In genomic region chr14:92793709-92794546, GRCh38 we compare ENCODE assay signal across 1 cellular context.
TF ChIP-seq lines count a peak whose summit lies in the region.

GOLGA5 (plus strand) TSS chr14:92794305; CDS start chr14:92797438, 3,133 bp downstream.

TF ChIP-seq in GM12878, 131 proteins besides CTCF, POLR2A, EP300 and RAD21 (continued from another document):
- TF ChIP-seq HDAC6 (IDR thresholded peaks at IDR 0.05; ENCODE audit: unreplicated experiment) (peak; percentile 38), SMARCA5 (IDR thresholded peaks at IDR 0.05) (no peak), IRF4 (IDR thresholded peaks at IDR 0.05; ENCODE audit: low read depth, low read length) (no peak), MYB (IDR thresholded peaks at IDR 0.05; ENCODE audit: borderline replicate concordance, low read depth, low read length) (peak; percentile 97), MEF2B (IDR thresholded peaks at IDR 0.05; ENCODE audit: partially characterized antibody, poor library complexity, severe bottlenecking) (no peak), NRF1 (conservative IDR thresholded peaks at IDR 0.05; ENCODE audit: low read depth, low read length) (peak; percentile 62), CREB1 (IDR thresholded peaks at IDR 0.05; ENCODE audit: low read depth) (peak; percentile 94), USF1 (IDR thresholded peaks at IDR 0.05; ENCODE audit: borderline replicate concordance, extremely low read length, insufficient read depth, low read depth, low read length) (peak; percentile 92), RUNX3 (IDR thresholded peaks at IDR 0.05; ENCODE audit: low read length) (peak; percentile 31; the same call in 1 of the 2 replicates), MEF2A (IDR thresholded peaks at IDR 0.05; ENCODE audit: insufficient read depth, low read depth, low read length) (no peak), HCFC1 (IDR thresholded peaks at IDR 0.05; ENCODE audit: low read length) (peak; percentile 75; the same call in 1 of the 2 replicates), SMAD5 (IDR thresholded peaks at IDR 0.05; ENCODE audit: low read depth) (peak; percentile 24), IRF3 (IDR thresholded peaks at IDR 0.05) (0 out of 2 replicates have a peak, but pooled peaks have one; percentile 10), NR2F1 (conservative IDR thresholded peaks at IDR 0.05) (no peak), RELA (IDR thresholded peaks at IDR 0.05; ENCODE audit: borderline replicate concordance, partially characterized antibody) (peak; percentile 33), POLR2AphosphoS2 (IDR thresholded peaks at IDR 0.05; ENCODE audit: low read depth, low read length) (peak; percentile 91), RCOR1 (conservative IDR thresholded peaks at IDR 0.05; ENCODE audit: low read depth, low read length) (0 out of 2 replicates have a peak, but pooled peaks have one; percentile 51)
